24 cellular contexts compared by ENCODE assay signal in genomic region chr2:176873403-176873802, GRCh38.
DNase-seq lines count a peak whose midpoint lies in the region; ATAC-seq and TF ChIP-seq lines count a peak whose summit lies in the region.
"Had no signal": no experiment of that assay in that cellular context is flagged by ENCODE, and none has a peak within 500 bp of the region (broad histone marks: within the 10 kb centered on the region; RNA-seq: fewer than 3 reads in every experiment).

No MANE protein-coding gene starts in this region.

- in situ Hi-C loops in brain microvascular endothelial cell (cut with HindIII; ENCODE audit: low pct_ligation_motif_present, low sequenced_read_pairs) (no loop called here), transverse colon (cut with MboI; ENCODE audit: low pct_ligation_motif_present in 1 of 4, low pct_unique_long_range_greater_than_20kb in 1 of 4, low sequenced_read_pairs in 3 of 4) (no loop called here)

- no peak for TF ChIP-seq EP300 in transverse colon (IDR thresholded peaks at IDR 0.05; ENCODE audit: low read depth)

- H3K4me1 ChIP-seq in BE2C (no peaks in the 10 kb centered on the region), HUES48 (ENCODE audit: control insufficient read depth, insufficient read depth, low read length) (peaks cover 14% of the 10 kb centered on the region), transverse colon (no peaks in the 10 kb centered on the region)
- H3K4me1 ChIP-seq: breast epithelium, sigmoid colon had no signal

- 68 to 76% methylated on average over 2 to 4 of the region's 4 CpGs for WGBS in transverse colon (ENCODE audit: low coverage in 1 of 2), 2 donors

- H3K9me3 ChIP-seq in BE2C (no peaks in the 10 kb centered on the region), HUES48 (ENCODE audit: control insufficient read depth, insufficient read depth, low read length) (peaks cover 16% of the 10 kb centered on the region), transverse colon (peaks cover 13 to 16% of the 10 kb centered on the region in 2 donors)

- no peaks in the 10 kb centered on the region for H3K27me3 ChIP-seq in BE2C
- H3K27me3 ChIP-seq in HUES48 (ENCODE audit: control insufficient read depth, insufficient read depth, low read length), result no peaks in the 10 kb centered on the region
- H3K27me3 ChIP-seq in brain microvascular endothelial cell (replicated peaks), result no peaks in the 10 kb centered on the region
- H3K27me3 ChIP-seq in kidney epithelial cell (ENCODE audit: control insufficient read depth, insufficient read depth, low read length), result no peaks in the 10 kb centered on the region
- no peaks in the 10 kb centered on the region for H3K27me3 ChIP-seq in transverse colon
- H3K27me3 ChIP-seq: breast epithelium, sigmoid colon had no signal

- peak; percentile 18 for DNase-seq in BE2C
- DNase-seq in brain microvascular endothelial cell, result peak; percentile 9
- DNase-seq in kidney epithelial cell (ENCODE audit: low read depth), result no peak
- DNase-seq in transverse colon, result no peak
- DNase-seq: activated CD4-positive, alpha-beta T cell treated with anti-CD3 and anti-CD28 coated beads for 36 hours; activated naive CD4-positive, alpha-beta T cell treated with anti-CD3 and anti-CD28 coated beads, Interleukin-2, amount 10 ng/mL, durations not matched to agents 7 days and 5 days; activated T-cell treated with anti-CD3 and anti-CD28 coated beads for 4 hours; COR-L47; dorsolateral prefrontal cortex; HCEC 1CT; hypothalamus; left cardiac atrium; NCI-H1105; NCI-H2107; NCI-H774; PC-9; sigmoid colon; T-helper 9 cell had no signal

- intact Hi-C loops in transverse colon (cut with DNase I; ENCODE audit: low total_unique reads), result no loop called here

- peak; percentile 47 for TF ChIP-seq CTCF in BE2C (IDR thresholded peaks at IDR 0.05; ENCODE audit: low read depth, low read length)
- peak; percentile 46 for TF ChIP-seq CTCF in brain microvascular endothelial cell (IDR thresholded peaks at IDR 0.05; ENCODE audit: low read depth, low read length, missing control alignments)
- TF ChIP-seq CTCF in kidney epithelial cell (IDR thresholded peaks at IDR 0.05; ENCODE audit: insufficient read depth, low read length, poor library complexity, severe bottlenecking), result peak; percentile 67
- no peak for TF ChIP-seq CTCF in transverse colon (IDR thresholded peaks at IDR 0.05)

- TF ChIP-seq POLR2A in transverse colon (IDR thresholded peaks at IDR 0.05), result no peak

- H3K9ac ChIP-seq in HUES48 (ENCODE audit: low read depth, low read length), result no peak overlapping the region
- H3K9ac ChIP-seq: KMS-11 had no signal

- H3K4me3 ChIP-seq in BE2C (ENCODE audit: low read depth, low read length), result no peak overlapping the region
- no peak overlapping the region for H3K4me3 ChIP-seq in HUES48 (ENCODE audit: low read depth, low read length)
- no peak overlapping the region for H3K4me3 ChIP-seq in brain microvascular endothelial cell (ENCODE audit: low read depth, low read length)
- no peak overlapping the region for H3K4me3 ChIP-seq in kidney epithelial cell (ENCODE audit: low read depth, low read length)
- H3K4me3 ChIP-seq in transverse colon, result no peak overlapping the region
- H3K4me3 ChIP-seq: breast epithelium, dorsolateral prefrontal cortex, PC-9, sigmoid colon had no signal

- H3K27ac ChIP-seq in HUES48 (ENCODE audit: low read depth, low read length) (peak overlapping the region; percentile 87), brain microvascular endothelial cell (no peak overlapping the region), transverse colon (no peak overlapping the region)
- H3K27ac ChIP-seq: breast epithelium, dorsolateral prefrontal cortex, KMS-11, PC-9, sigmoid colon had no signal

- H3K36me3 ChIP-seq in BE2C (no peaks in the 10 kb centered on the region), HUES48 (ENCODE audit: control insufficient read depth, insufficient read depth, low read length) (no peaks in the 10 kb centered on the region), brain microvascular endothelial cell (replicated peaks) (no peaks in the 10 kb centered on the region), kidney epithelial cell (ENCODE audit: control insufficient read depth, insufficient read depth, low read length) (no peaks in the 10 kb centered on the region), transverse colon (no peaks in the 10 kb centered on the region)
- H3K36me3 ChIP-seq: breast epithelium, sigmoid colon had no signal

- ATAC-seq in GM18861 (IDR thresholded peaks at IDR 0.05; ENCODE audit: unreplicated experiment), result no peak
- no peak for ATAC-seq in GM21529 (IDR thresholded peaks at IDR 0.05; ENCODE audit: unreplicated experiment)
- no peak for ATAC-seq in HG03139 (IDR thresholded peaks at IDR 0.05; ENCODE audit: unreplicated experiment)
- ATAC-seq: activated CD4-positive, alpha-beta T cell treated with anti-CD3 and anti-CD28 coated beads for 36 hours; left cardiac atrium had no signal

Comparison
In these comparisons a context has a peak if more than half of its experiments do, and no peak if none do; other contexts are left out.
1. DNase-seq: peak in BE2C (single experiment) and brain microvascular endothelial cell (single experiment); none in kidney epithelial cell (single experiment) and transverse colon (single experiment).
2. CTCF ChIP-seq: peak in BE2C (single experiment), brain microvascular endothelial cell (single experiment) and kidney epithelial cell (single experiment); none in transverse colon (0 of 5).